24 cellular contexts compared by ENCODE assay signal in the genomic region with DNA sequence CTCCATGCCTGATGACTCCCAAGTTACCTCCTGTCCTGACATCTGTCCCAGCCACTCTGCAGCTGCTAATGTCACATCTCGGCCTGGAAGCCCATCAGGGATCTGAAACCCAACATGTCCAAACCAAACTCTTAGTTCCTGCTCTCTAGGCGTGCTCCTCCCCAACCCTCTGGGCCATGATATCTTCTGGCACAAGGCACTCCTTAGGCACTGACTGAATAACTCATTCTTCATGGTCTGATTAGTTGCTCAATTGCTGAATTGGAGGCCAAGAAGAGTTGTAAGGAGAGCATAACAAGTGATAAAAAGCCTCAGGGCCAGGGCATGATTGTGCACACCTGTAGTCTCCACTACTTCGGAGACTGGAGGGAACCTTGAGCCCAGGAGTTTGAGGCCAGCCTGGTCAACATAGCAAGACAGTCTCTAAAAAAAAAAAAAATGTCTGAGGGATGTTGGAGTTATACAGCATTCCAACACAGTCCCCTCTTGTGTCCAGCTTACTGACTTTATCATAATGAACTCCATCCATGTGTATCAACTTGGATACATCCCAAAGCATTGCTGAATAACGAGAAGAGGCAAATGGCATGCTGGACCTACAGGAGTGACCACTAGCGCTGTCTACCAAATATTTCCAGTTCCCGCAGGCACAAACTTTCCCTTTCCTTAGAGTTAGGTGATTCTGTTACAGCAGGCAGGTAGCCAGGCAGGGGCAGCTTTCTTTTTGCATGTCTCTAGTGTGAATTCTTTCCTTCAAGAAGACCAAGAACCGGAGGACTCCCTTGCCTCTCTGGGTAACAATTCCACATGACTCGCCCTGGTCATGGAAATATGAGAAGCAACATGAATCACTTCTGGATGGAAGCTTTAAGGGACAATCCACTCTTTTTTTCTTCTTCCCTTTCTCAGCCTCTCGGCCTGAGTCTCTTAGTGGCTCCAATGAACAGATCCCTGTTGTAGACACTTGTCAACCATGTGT. TPM values are rescaled to one million over a fixed set of nuclear protein-coding genes. Genes with fewer than 3 reads are reported as not detected.
DNase-seq lines count a peak whose midpoint lies in the region; ATAC-seq and TF ChIP-seq lines count a peak whose summit lies in the region.
"Had no signal": no experiment of that assay in that cellular context is flagged by ENCODE, and none has a peak within 500 bp of the region (broad histone marks: within the 10 kb centered on the region; RNA-seq: fewer than 3 reads in every experiment).

No MANE protein-coding gene starts in this region.

- H2AFZ ChIP-seq in mesenchymal stem cell (ENCODE audit: low read depth, low read length) = no peak overlapping the region

- H3K14ac ChIP-seq in mesenchymal stem cell (ENCODE audit: low read length in 2 of 2) = no peak overlapping the region

- H3K27ac Mint-ChIP-seq in endodermal cell = no peak overlapping the region
- H3K27ac Mint-ChIP-seq in naive thymus-derived CD4-positive, alpha-beta T cell = no peak overlapping the region
- H3K27ac Mint-ChIP-seq: activated CD4-positive, alpha-beta T cell treated with anti-CD3 and anti-CD28 coated beads, Interleukin-2, amount 10 ng/mL, durations not matched to agents 7 days and 5 days had no signal

- DNase-seq in EL (peak; percentile 33), MV-4-11 (lab: John Stamatoyannopoulos, UW) (peak; percentile 56), endodermal cell (peak; percentile 13), mesenchymal stem cell (peak; percentile 22), NCI-H2081 (lab: John Stamatoyannopoulos, UW) (no peak)
- no peak for DNase-seq in naive thymus-derived CD4-positive, alpha-beta T cell
- DNase-seq: activated CD4-positive, alpha-beta T cell treated with anti-CD3 and anti-CD28 coated beads, Interleukin-2, amount 10 ng/mL, durations not matched to agents 7 days and 5 days; activated naive CD4-positive, alpha-beta T cell treated with Interleukin-2 at 50 U/mL for 16 hours; AML-193; body of pancreas; Caco-2; GDM1; hypothalamus; KG1; left lung; NCI-H1092 treated with DMSO at 0.1 percent for 48 hours; NCI-H2171 treated with DMSO at 0.1 percent for 48 hours; pancreas; SW 1271 had no signal

- H3K36me3 ChIP-seq in endodermal cell (ENCODE audit: control insufficient read depth, insufficient read depth, low read length) = no peaks in the 10 kb centered on the region
- H3K36me3 ChIP-seq in mesenchymal stem cell (ENCODE audit: control insufficient read depth in 1 of 2, insufficient read depth in 2 of 2, low read depth in 1 of 2, low read length in 2 of 2) = no peaks in the 10 kb centered on the region
- no peaks in the 10 kb centered on the region for H3K36me3 ChIP-seq in naive thymus-derived CD4-positive, alpha-beta T cell (ENCODE audit: control insufficient read depth in 2 of 3, insufficient read depth in 3 of 3, low read length in 3 of 3)
- H3K36me3 ChIP-seq: esophagus muscularis mucosa, pancreas, thoracic aorta had no signal

- no peak overlapping the region for H3K9ac ChIP-seq in endodermal cell (ENCODE audit: extremely low read depth, low read length, poor library complexity, severe bottlenecking)
- H3K9ac ChIP-seq in mesenchymal stem cell (ENCODE audit: low read length) = no peak overlapping the region

- no peak overlapping the region for H2BK5ac ChIP-seq in mesenchymal stem cell (ENCODE audit: low read depth, low read length, poor library complexity, severe bottlenecking)

- POLR2A ChIA-PET in naive thymus-derived CD4-positive, alpha-beta T cell (lab: Charles Lee) = no interaction called here

- H3K27me3 ChIP-seq in endodermal cell (ENCODE audit: control insufficient read depth, insufficient read depth, low read length, poor library complexity, severe bottlenecking) (peaks cover 4% of the 10 kb centered on the region), mesenchymal stem cell (ENCODE audit: control insufficient read depth in 1 of 2, insufficient read depth in 1 of 2, low read length in 2 of 2) (peaks cover 0 to 3% of the 10 kb centered on the region in 2 experiments)
- H3K27me3 ChIP-seq in naive thymus-derived CD4-positive, alpha-beta T cell (ENCODE audit: control insufficient read depth in 2 of 2, insufficient read depth in 2 of 2, low read length in 2 of 2) = no peaks in the 10 kb centered on the region
- H3K27me3 ChIP-seq: body of pancreas, esophagus muscularis mucosa, left lung, pancreas had no signal

- H3K36me3 Mint-ChIP-seq in endodermal cell (ENCODE audit: low read depth) = no peaks in the 10 kb centered on the region
- H3K36me3 Mint-ChIP-seq in naive thymus-derived CD4-positive, alpha-beta T cell = peaks cover 9 to 42% (median 37%) of the 10 kb centered on the region in 5 donors

- no peak for TF ChIP-seq CTCF in endodermal cell (conservative IDR thresholded peaks at IDR 0.05)

- no peak overlapping the region for H3K4me3 Mint-ChIP-seq in endodermal cell
- H3K4me3 Mint-ChIP-seq in naive thymus-derived CD4-positive, alpha-beta T cell = no peak overlapping the region
- H3K4me3 Mint-ChIP-seq: activated CD4-positive, alpha-beta T cell treated with anti-CD3 and anti-CD28 coated beads, Interleukin-2, amount 10 ng/mL, durations not matched to agents 7 days and 5 days had no signal

- CTCF ChIA-PET in naive thymus-derived CD4-positive, alpha-beta T cell (lab: Charles Lee) = interaction anchor here (0.6 kb wide), 1 partner anchor 1606 kb away, joined by 4 read pairs; no protein-coding TSS in a partner anchor

- no peak overlapping the region for H3K4me2 ChIP-seq in mesenchymal stem cell (ENCODE audit: low read length, poor library complexity, severe bottlenecking)

- no peak overlapping the region for H2BK15ac ChIP-seq in mesenchymal stem cell (ENCODE audit: low read depth, poor library complexity, severe bottlenecking)

- no peak overlapping the region for H3K23ac ChIP-seq in mesenchymal stem cell (ENCODE audit: low read length in 2 of 2)

- H4K91ac ChIP-seq in mesenchymal stem cell (ENCODE audit: low read length) = no peak overlapping the region

- H3K4me3 ChIP-seq in endodermal cell (ENCODE audit: low read length) (no peak overlapping the region), mesenchymal stem cell (ENCODE audit: insufficient read depth in 1 of 2, low read depth in 1 of 2, low read length in 2 of 2) (peak overlapping the region in 1 of 2 experiments; percentile 35)
- H3K4me3 ChIP-seq in naive thymus-derived CD4-positive, alpha-beta T cell (ENCODE audit: low read length) = no peak overlapping the region
- H3K4me3 ChIP-seq: body of pancreas, esophagus muscularis mucosa, left lung, pancreas, thoracic aorta had no signal

- no peak for ATAC-seq in naive thymus-derived CD4-positive, alpha-beta T cell
- ATAC-seq in GM21737 (IDR thresholded peaks at IDR 0.05; ENCODE audit: unreplicated experiment) = no peak
- ATAC-seq in HG03045 (IDR thresholded peaks at IDR 0.05; ENCODE audit: unreplicated experiment) = no peak
- ATAC-seq: body of pancreas, left lung, pancreas had no signal

- no peak overlapping the region for H2AK5ac ChIP-seq in mesenchymal stem cell (ENCODE audit: low read length, severe bottlenecking)

- H4K8ac ChIP-seq in mesenchymal stem cell (ENCODE audit: low read length) = no peak overlapping the region

- no peaks in the 10 kb centered on the region for H3K9me3 ChIP-seq in endodermal cell (ENCODE audit: control insufficient read depth, low read length)
- no peaks in the 10 kb centered on the region for H3K9me3 ChIP-seq in mesenchymal stem cell (ENCODE audit: control insufficient read depth, low read length)
- no peaks in the 10 kb centered on the region for H3K9me3 ChIP-seq in naive thymus-derived CD4-positive, alpha-beta T cell (ENCODE audit: control insufficient read depth in 2 of 3, low read length in 3 of 3)
- H3K9me3 ChIP-seq: body of pancreas, Caco-2, esophagus muscularis mucosa, pancreas had no signal

- no peaks in the 10 kb centered on the region for H3K79me1 ChIP-seq in mesenchymal stem cell (replicated peaks; ENCODE audit: low read length, poor library complexity, severe bottlenecking)

- intact Hi-C loops in naive thymus-derived CD4-positive, alpha-beta T cell (cut with micrococcal nuclease) = no loop called here

- no peak overlapping the region for H3K18ac ChIP-seq in mesenchymal stem cell (ENCODE audit: low read depth in 1 of 2, low read length in 2 of 2)

- 89% methylated on average over 7 to 9 of the region's 9 CpGs for WGBS in endodermal cell (ENCODE audit: insufficient coverage in 1 of 2, insufficient read length in 1 of 2), 2 experiments
- WGBS in mesenchymal stem cell = 82% methylated on average over 7 of the region's 9 CpGs

- no peaks in the 10 kb centered on the region for H3K4me1 ChIP-seq in endodermal cell (ENCODE audit: control insufficient read depth, insufficient read depth, low read length)
- H3K4me1 ChIP-seq in mesenchymal stem cell (ENCODE audit: control insufficient read depth, insufficient read depth, low read depth, low read length) = peaks cover 2% of the 10 kb centered on the region
- H3K4me1 ChIP-seq in naive thymus-derived CD4-positive, alpha-beta T cell (ENCODE audit: control insufficient read depth in 2 of 2, insufficient read depth in 2 of 2, low read length in 2 of 2) = no peaks in the 10 kb centered on the region
- H3K4me1 ChIP-seq: body of pancreas, Caco-2, esophagus muscularis mucosa, left lung, pancreas had no signal

- no peak overlapping the region for H3K4ac ChIP-seq in mesenchymal stem cell (ENCODE audit: low read depth in 1 of 2, low read length in 2 of 2)

- H3K27ac ChIP-seq in endodermal cell (ENCODE audit: low read depth, low read length) (no peak overlapping the region), mesenchymal stem cell (ENCODE audit: low read length, poor library complexity, severe bottlenecking) (no peak overlapping the region)
- no peak overlapping the region for H3K27ac ChIP-seq in naive thymus-derived CD4-positive, alpha-beta T cell (ENCODE audit: low read depth, low read length)
- H3K27ac ChIP-seq: body of pancreas, esophagus muscularis mucosa, HL-60, left lung, pancreas, thoracic aorta had no signal

- H2BK12ac ChIP-seq in mesenchymal stem cell (ENCODE audit: low read length in 2 of 2) = no peak overlapping the region

- H3K9me3 Mint-ChIP-seq in endodermal cell = peaks cover 14% of the 10 kb centered on the region
- peaks cover 3 to 26% (median 11%) of the 10 kb centered on the region in 11 donors for H3K9me3 Mint-ChIP-seq in naive thymus-derived CD4-positive, alpha-beta T cell

- no peaks in the 10 kb centered on the region for H3K4me1 Mint-ChIP-seq in endodermal cell
- no peaks in the 10 kb centered on the region for H3K4me1 Mint-ChIP-seq in naive thymus-derived CD4-positive, alpha-beta T cell
- H3K4me1 Mint-ChIP-seq: activated CD4-positive, alpha-beta T cell treated with anti-CD3 and anti-CD28 coated beads, Interleukin-2, amount 10 ng/mL, durations not matched to agents 7 days and 5 days had no signal

- peaks cover 49% of the 10 kb centered on the region for H3K27me3 Mint-ChIP-seq in endodermal cell (ENCODE audit: insufficient read depth)
- H3K27me3 Mint-ChIP-seq in naive thymus-derived CD4-positive, alpha-beta T cell = no peaks in the 10 kb centered on the region
- H3K27me3 Mint-ChIP-seq: activated CD4-positive, alpha-beta T cell treated with anti-CD3 and anti-CD28 coated beads, Interleukin-2, amount 10 ng/mL, durations not matched to agents 7 days and 5 days had no signal

- no peak overlapping the region for H2BK120ac ChIP-seq in mesenchymal stem cell (ENCODE audit: low read depth, low read length)

RNA-seq across cellular contexts. Expression of a gene that starts 18.1 kb away (rescaled TPM):
- total RNA-seq in endodermal cell = 10 to 100 TPM; 15.1 to 17.2 TPM
- polyA plus RNA-seq in endodermal cell (2013, experiment 1 of 2) = 13.9 TPM
- polyA plus RNA-seq in endodermal cell (2013, experiment 2 of 2) = 14.2 TPM
- 3.5 TPM for polyA plus RNA-seq in mesenchymal stem cell (2013, experiment 1 of 2)
- polyA plus RNA-seq in mesenchymal stem cell (2013, experiment 2 of 2) = 3.5 TPM
- total RNA-seq in naive thymus-derived CD4-positive, alpha-beta T cell = 10 to 100 TPM in 1 of 5 experiments, 1 to 10 TPM in 2, under 1 TPM in 2; 0.32 to 37.8 (median 1.1) TPM
- polyA plus RNA-seq in naive thymus-derived CD4-positive, alpha-beta T cell = under 1 TPM in 1 of 2 donors, not detected in 1; 0.07 TPM

RNA-seq across cellular contexts. Expression of a gene that starts 49.7 kb away (rescaled TPM):
- 100 to 1,000 TPM in 1 of 2 donors, 10 to 100 TPM in 1; 95.7 to 119 TPM for total RNA-seq in endodermal cell
- 62.9 TPM for polyA plus RNA-seq in endodermal cell (2013, experiment 1 of 2)
- polyA plus RNA-seq in endodermal cell (2013, experiment 2 of 2) = 62.4 TPM
- 70.9 TPM for polyA plus RNA-seq in mesenchymal stem cell (2013, experiment 1 of 2)
- polyA plus RNA-seq in mesenchymal stem cell (2013, experiment 2 of 2) = 73.2 TPM
- total RNA-seq in naive thymus-derived CD4-positive, alpha-beta T cell = 10 to 100 TPM; 53.8 to 93.0 (median 85.8) TPM
- 10 to 100 TPM; 73.0 to 85.7 TPM for polyA plus RNA-seq in naive thymus-derived CD4-positive, alpha-beta T cell

RNA-seq across cellular contexts. Expression of a gene that starts 50.2 kb away (rescaled TPM):
- total RNA-seq in endodermal cell = 100 to 1,000 TPM in 1 of 2 donors, 10 to 100 TPM in 1; 94.9 to 128 TPM
- 70.7 TPM for polyA plus RNA-seq in endodermal cell (2013, experiment 1 of 2)
- polyA plus RNA-seq in endodermal cell (2013, experiment 2 of 2) = 64.0 TPM
- 7.2 TPM for polyA plus RNA-seq in mesenchymal stem cell (2013, experiment 1 of 2)
- polyA plus RNA-seq in mesenchymal stem cell (2013, experiment 2 of 2) = 8.0 TPM
- total RNA-seq in naive thymus-derived CD4-positive, alpha-beta T cell = 10 to 100 TPM in 1 of 5 experiments, 1 to 10 TPM in 4; 2.7 to 27.3 (median 5.1) TPM
- polyA plus RNA-seq in naive thymus-derived CD4-positive, alpha-beta T cell = 1 to 10 TPM; 1.1 to 1.4 TPM

Comparison
In these comparisons a context has a peak if more than half of its experiments do, and no peak if none do; other contexts are left out.
1. DNase-seq: peak in EL (single experiment), MV-4-11 (single experiment), endodermal cell (single experiment) and mesenchymal stem cell (single experiment); none in naive thymus-derived CD4-positive, alpha-beta T cell (0 of 9) and NCI-H2081 (0 of 2).